In the genomic region with DNA sequence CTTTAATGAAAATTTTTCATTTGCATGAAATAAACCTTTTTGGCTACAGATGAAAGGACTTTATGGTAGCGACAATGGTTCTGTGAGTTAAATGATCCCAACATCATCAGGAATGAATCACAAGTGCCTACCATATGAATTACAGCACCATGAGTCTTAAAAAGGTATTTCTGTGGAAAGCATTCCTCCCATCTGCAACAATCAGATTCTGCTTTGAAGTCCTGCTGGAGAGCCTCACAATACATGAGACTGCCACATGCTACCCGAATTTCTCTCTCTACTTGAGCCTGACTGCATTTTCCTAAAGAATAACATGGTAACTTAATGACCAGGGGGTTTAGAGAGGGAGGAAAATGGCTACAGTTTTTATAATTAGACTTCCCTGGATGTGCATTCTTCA, we compare ENCODE assay signal across 25 cellular contexts.
A peak's percentile ranks its signal among the peaks of the same experiment; 100 is the strongest.
DNase-seq lines count a peak whose midpoint lies in the region; ATAC-seq and TF ChIP-seq lines count a peak whose summit lies in the region.
"Had no signal": no experiment of that assay in that cellular context is flagged by ENCODE, and none has a peak within 500 bp of the region (broad histone marks: within the 10 kb centered on the region; RNA-seq: fewer than 3 reads in every experiment).

No MANE protein-coding gene starts in this region.

- TF ChIP-seq EP300 in suprapubic skin (IDR thresholded peaks at IDR 0.05) = no peak

- H3K27me3 Mint-ChIP-seq in T-cell = no peaks in the 10 kb centered on the region
- H3K27me3 Mint-ChIP-seq: activated CD8-positive, alpha-beta memory T cell treated with anti-CD3 and anti-CD28 coated beads, Interleukin-2, amount 10 ng/mL, durations not matched to agents 7 days and 5 days; activated naive CD8-positive, alpha-beta T cell treated with anti-CD3 and anti-CD28 coated beads, Interleukin-2, amount 10 ng/mL, durations not matched to agents 7 days and 5 days; activated T-helper 17 cell treated with anti-CD3 and anti-CD28 coated beads, Interleukin-2, amount 50 U/mL, for 72 hours; natural killer cell treated with Interleukin-12 subunit alpha and Interleukin-12 subunit beta and Interleukin-15 and Interleukin-18, amount 100 ng/mL, for 72 hours had no signal

- no peak for TF ChIP-seq CTCF in suprapubic skin (IDR thresholded peaks at IDR 0.05)

- H3K27me3 ChIP-seq in suprapubic skin = no peaks in the 10 kb centered on the region
- H3K27me3 ChIP-seq: thyroid gland had no signal

- WGBS in suprapubic skin = 60% methylated on average over 2 of the region's 2 CpGs

- no peak overlapping the region for H3K27ac ChIP-seq in suprapubic skin
- H3K27ac ChIP-seq: epithelial cell of prostate, thyroid gland had no signal

- CTCF ChIA-PET in T-cell (lab: Charles Lee) = no interaction called here

- H3K27ac Mint-ChIP-seq in T-cell = no peak overlapping the region
- H3K27ac Mint-ChIP-seq: activated CD8-positive, alpha-beta memory T cell treated with anti-CD3 and anti-CD28 coated beads, Interleukin-2, amount 10 ng/mL, durations not matched to agents 7 days and 5 days; activated naive CD8-positive, alpha-beta T cell treated with anti-CD3 and anti-CD28 coated beads, Interleukin-2, amount 10 ng/mL, durations not matched to agents 7 days and 5 days; activated T-helper 17 cell treated with anti-CD3 and anti-CD28 coated beads, Interleukin-2, amount 50 U/mL, for 72 hours; natural killer cell treated with Interleukin-12 subunit alpha and Interleukin-12 subunit beta and Interleukin-15 and Interleukin-18, amount 100 ng/mL, for 72 hours; T-helper 1 cell treated with Interleukin-12 subunit alpha and Interleukin-12 subunit beta and Interleukin-4 antibody, amounts not matched to agents 30 μg/mL and 1 μg/mL, for 36 hours had no signal

- TF ChIP-seq POLR2A in suprapubic skin (IDR thresholded peaks at IDR 0.05) = no peak

- H3K4me1 Mint-ChIP-seq in T-cell = no peaks in the 10 kb centered on the region
- H3K4me1 Mint-ChIP-seq: activated CD8-positive, alpha-beta memory T cell treated with anti-CD3 and anti-CD28 coated beads, Interleukin-2, amount 10 ng/mL, durations not matched to agents 7 days and 5 days; activated naive CD8-positive, alpha-beta T cell treated with anti-CD3 and anti-CD28 coated beads, Interleukin-2, amount 10 ng/mL, durations not matched to agents 7 days and 5 days; activated T-helper 17 cell treated with anti-CD3 and anti-CD28 coated beads, Interleukin-2, amount 50 U/mL, for 72 hours had no signal

- POLR2A ChIA-PET in T-cell (lab: Charles Lee) = no interaction called here

- no peak overlapping the region for H3K4me3 Mint-ChIP-seq in T-cell
- H3K4me3 Mint-ChIP-seq: activated CD8-positive, alpha-beta memory T cell treated with anti-CD3 and anti-CD28 coated beads, Interleukin-2, amount 10 ng/mL, durations not matched to agents 7 days and 5 days; activated naive CD8-positive, alpha-beta T cell treated with anti-CD3 and anti-CD28 coated beads, Interleukin-2, amount 10 ng/mL, durations not matched to agents 7 days and 5 days; activated T-helper 17 cell treated with anti-CD3 and anti-CD28 coated beads, Interleukin-2, amount 50 U/mL, for 72 hours; natural killer cell treated with Interleukin-12 subunit alpha and Interleukin-12 subunit beta and Interleukin-15 and Interleukin-18, amount 100 ng/mL, for 72 hours; T-helper 1 cell treated with Interleukin-12 subunit alpha and Interleukin-12 subunit beta and Interleukin-4 antibody, amounts not matched to agents 30 μg/mL and 1 μg/mL, for 36 hours had no signal

- peak; percentile 56 for DNase-seq in AG20443 (ENCODE audit: low spot score)
- peak; percentile 38 for DNase-seq in HT1080 (ENCODE audit: low read depth)
- DNase-seq in astrocyte of the hippocampus (ENCODE audit: low read depth, low spot score) = peak; percentile 80
- DNase-seq in kidney tubule cell (ENCODE audit: low spot score) = peak; percentile 4
- no peak for DNase-seq in NOMO-1 treated with dmso at 0.1 percent for 144 hours (lab: John Stamatoyannopoulos, UW; ENCODE audit: unreplicated experiment)
- DNase-seq in T-cell = no peak
- DNase-seq in activated CD8-positive, alpha-beta memory T cell treated with anti-CD3 and anti-CD28 coated beads, Interleukin-2, amount 50 U/mL, for 48 hours = no peak
- no peak for DNase-seq in suprapubic skin (ENCODE audit: low spot score in 2 of 2)
- DNase-seq: ACHN; activated CD4-positive, alpha-beta T cell treated with anti-CD3 and anti-CD28 coated beads for 48 hours; activated CD8-positive, alpha-beta memory T cell treated with anti-CD3 and anti-CD28 coated beads, Interleukin-2, amount 10 ng/mL, durations not matched to agents 7 days and 5 days; activated naive CD8-positive, alpha-beta T cell treated with anti-CD3 and anti-CD28 coated beads, Interleukin-2, amount 10 ng/mL, durations not matched to agents 7 days and 5 days; dermis blood vessel endothelial cell; DMS79 treated with DMSO at 0.1 percent for 48 hours; left colon; NCI-H1694 treated with DMSO at 0.1 percent for 48 hours; NCI-H748 treated with DMSO at 0.1 percent for 48 hours; SIG-M5; stimulated activated CD4-positive, alpha-beta T cell treated with anti-CD3 and anti-CD28 coated beads, Interleukin-2, amount 100 ng/mL, for 48 hours; stimulated activated naive CD4-positive, alpha-beta T cell treated with Interleukin-2 at 50 U/mL for 16 hours; thyroid gland had no signal

- no peaks in the 10 kb centered on the region for H3K4me1 ChIP-seq in suprapubic skin
- H3K4me1 ChIP-seq: thyroid gland had no signal

- H3K9me3 Mint-ChIP-seq in T-cell = peaks cover 4 to 9% (median 5%) of the 10 kb centered on the region in 3 donors
- H3K9me3 Mint-ChIP-seq: activated naive CD8-positive, alpha-beta T cell treated with anti-CD3 and anti-CD28 coated beads, Interleukin-2, amount 10 ng/mL, durations not matched to agents 7 days and 5 days; activated T-helper 17 cell treated with anti-CD3 and anti-CD28 coated beads, Interleukin-2, amount 50 U/mL, for 72 hours had no signal

- no peaks in the 10 kb centered on the region for H3K9me3 ChIP-seq in suprapubic skin
- H3K9me3 ChIP-seq: thyroid gland had no signal

- no peak overlapping the region for H3K4me3 ChIP-seq in suprapubic skin
- H3K4me3 ChIP-seq: thyroid gland had no signal

- ATAC-seq in T-cell (replicated peaks in 1 of 4) = no peak
- ATAC-seq: activated CD8-positive, alpha-beta memory T cell treated with anti-CD3 and anti-CD28 coated beads, Interleukin-2, amount 10 ng/mL, durations not matched to agents 7 days and 5 days; activated T-helper 17 cell treated with anti-CD3 and anti-CD28 coated beads, Interleukin-2, amount 50 U/mL, for 72 hours; left colon; natural killer cell treated with Interleukin-12 subunit alpha and Interleukin-12 subunit beta and Interleukin-15 and Interleukin-18, amount 100 ng/mL, for 72 hours had no signal

- no peaks in the 10 kb centered on the region for H3K36me3 ChIP-seq in suprapubic skin
- H3K36me3 ChIP-seq: thyroid gland had no signal

- no peaks in the 10 kb centered on the region for H3K36me3 Mint-ChIP-seq in T-cell
- H3K36me3 Mint-ChIP-seq: activated CD8-positive, alpha-beta memory T cell treated with anti-CD3 and anti-CD28 coated beads, Interleukin-2, amount 10 ng/mL, durations not matched to agents 7 days and 5 days; activated naive CD8-positive, alpha-beta T cell treated with anti-CD3 and anti-CD28 coated beads, Interleukin-2, amount 10 ng/mL, durations not matched to agents 7 days and 5 days; natural killer cell treated with Interleukin-12 subunit alpha and Interleukin-12 subunit beta and Interleukin-15 and Interleukin-18, amount 100 ng/mL, for 72 hours had no signal

Comparison
In these comparisons a context has a peak if more than half of its experiments do, and no peak if none do; other contexts are left out.
1. DNase-seq: peak in AG20443 (single experiment), HT1080 (single experiment), astrocyte of the hippocampus (single experiment) and kidney tubule cell (single experiment); none in NOMO-1 treated with dmso at 0.1 percent for 144 hours (single experiment), T-cell (0 of 34), activated CD8-positive, alpha-beta memory T cell treated with anti-CD3 and anti-CD28 coated beads, Interleukin-2, amount 50 U/mL, for 48 hours (single experiment) and suprapubic skin (0 of 2).